Comparison of ENCODE assay signal across 8 cellular contexts in the genomic region with DNA sequence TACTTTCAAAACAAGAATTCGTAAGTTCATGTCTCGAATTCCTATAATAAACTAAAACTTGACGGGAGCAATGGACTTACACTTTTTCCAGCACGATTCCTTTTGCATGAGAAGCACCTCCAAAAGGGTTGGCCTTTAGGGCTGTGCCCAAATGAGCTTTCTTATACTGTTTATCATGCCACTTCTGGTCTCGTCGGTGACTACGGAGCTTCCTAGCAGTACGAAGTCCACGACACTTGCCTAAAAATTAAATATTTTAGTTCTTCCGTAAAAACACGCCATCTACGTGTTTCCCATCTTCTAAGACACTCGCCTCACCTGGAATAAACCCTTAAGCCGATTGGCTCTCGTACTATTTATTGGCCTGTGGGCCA. TPM values are rescaled to one million over a fixed set of nuclear protein-coding genes. Genes with fewer than 3 reads are reported as not detected.
DNase-seq lines count a peak whose midpoint lies in the region; ATAC-seq and TF ChIP-seq lines count a peak whose summit lies in the region.

No MANE protein-coding gene starts in this region.

- H3K4me1 Mint-ChIP-seq in activated CD4-positive, alpha-beta T cell treated with anti-CD3 and anti-CD28 coated beads, Interleukin-2, amount 10 ng/mL, durations not matched to agents 7 days and 5 days = peaks cover 43% of the 10 kb centered on the region
- H3K4me1 Mint-ChIP-seq in activated B cell treated with CpG ODN at 0.5 μM for 24 hours = peaks cover 50% of the 10 kb centered on the region

- H3K36me3 Mint-ChIP-seq in activated CD4-positive, alpha-beta T cell treated with anti-CD3 and anti-CD28 coated beads, Interleukin-2, amount 10 ng/mL, durations not matched to agents 7 days and 5 days (ENCODE audit: low read depth) = peaks cover 46% of the 10 kb centered on the region
- peaks cover 54% of the 10 kb centered on the region for H3K36me3 Mint-ChIP-seq in activated B cell treated with CpG ODN at 0.5 μM for 24 hours (ENCODE audit: low read depth)

- H3K4me3 ChIP-seq in hepatocyte (peak overlapping the region; percentile 38), spleen (peak overlapping the region; percentile 62 to 93 (median 88))

- H3K27me3 ChIP-seq in hepatocyte = no peaks in the 10 kb centered on the region
- no peaks in the 10 kb centered on the region for H3K27me3 ChIP-seq in spleen (replicated peaks in 1 of 7)

- H3K9me3 Mint-ChIP-seq in activated CD4-positive, alpha-beta T cell treated with anti-CD3 and anti-CD28 coated beads, Interleukin-2, amount 10 ng/mL, durations not matched to agents 7 days and 5 days = no peaks in the 10 kb centered on the region
- no peaks in the 10 kb centered on the region for H3K9me3 Mint-ChIP-seq in activated B cell treated with CpG ODN at 0.5 μM for 24 hours

- no peaks in the 10 kb centered on the region for H3K36me3 ChIP-seq in hepatocyte (replicated peaks; ENCODE audit: insufficient read depth, low read depth)
- H3K36me3 ChIP-seq in spleen = peaks cover 0 to 43% (median 29%) of the 10 kb centered on the region in 6 donors

- H3K27ac ChIP-seq in hepatocyte = peak overlapping the region; percentile 87
- H3K27ac ChIP-seq in spleen = peak overlapping the region; percentile 84 to 92 (median 90)

- DNase-seq in activated CD4-positive, alpha-beta T cell treated with anti-CD3 and anti-CD28 coated beads, Interleukin-2, amount 10 ng/mL, durations not matched to agents 7 days and 5 days = peak; percentile 10
- no peak for DNase-seq in activated CD4-positive, alpha-beta T cell treated with anti-CD3 and anti-CD28 coated beads for 1 hour
- DNase-seq in activated B cell treated with CpG ODN at 0.5 μM for 24 hours (no peak), hepatocyte (ENCODE audit: low spot score) (no peak), spleen (no peak), GM10266 (ENCODE audit: extremely low spot score) (no peak)
- no peak for DNase-seq in activated CD4-positive, alpha-beta T cell treated with anti-CD3 and anti-CD28 coated beads, Interleukin-2, amount 50 U/mL, for 4 hours

- H3K27ac Mint-ChIP-seq in activated CD4-positive, alpha-beta T cell treated with anti-CD3 and anti-CD28 coated beads, Interleukin-2, amount 10 ng/mL, durations not matched to agents 7 days and 5 days = peak overlapping the region; percentile 100
- peak overlapping the region; percentile 99 for H3K27ac Mint-ChIP-seq in activated B cell treated with CpG ODN at 0.5 μM for 24 hours

- H3K4me3 Mint-ChIP-seq in activated CD4-positive, alpha-beta T cell treated with anti-CD3 and anti-CD28 coated beads, Interleukin-2, amount 10 ng/mL, durations not matched to agents 7 days and 5 days = peak overlapping the region; percentile 89
- peak overlapping the region; percentile 96 for H3K4me3 Mint-ChIP-seq in activated B cell treated with CpG ODN at 0.5 μM for 24 hours

- intact Hi-C loops in activated B cell treated with CpG ODN at 0.5 μM for 24 hours (cut with micrococcal nuclease) (loop anchor here (5.0 kb wide), 2 partner anchors 735 to 770 kb away; no protein-coding TSS in a partner anchor), spleen (cut with DNase I; ENCODE audit: low total_unique reads) (no loop called here)

- WGBS in hepatocyte (ENCODE audit: low lambda C conversion rate, missing lambda C conversion rate) = 2% methylated on average over 15 of the region's 15 CpGs
- WGBS in spleen, 5 donors = 2% methylated on average over 15 of the region's 15 CpGs

- no peaks in the 10 kb centered on the region for H4K20me1 ChIP-seq in hepatocyte (ENCODE audit: insufficient read depth, poor library complexity, severe bottlenecking)

- POLR2A ChIA-PET in activated CD4-positive, alpha-beta T cell treated with anti-CD3 and anti-CD28 coated beads, Interleukin-2, amount 10 ng/mL, durations not matched to agents 7 days and 5 days (lab: Charles Lee) = interaction anchor here (0.6 kb wide), 1 partner anchor 1373 kb away, joined by 3 read pairs; no protein-coding TSS in a partner anchor
- POLR2A ChIA-PET in activated B cell treated with CpG ODN at 0.5 μM for 24 hours (lab: Charles Lee) = interaction anchor here (1.0 to 2.3 kb wide), 6 partner anchors 9 to 976 kb away, joined by 4 to 22 read pairs (median 10); a partner anchor contains a TSS

- H3K4me2 ChIP-seq in hepatocyte = peak overlapping the region; percentile 83

- H3K9me3 ChIP-seq in hepatocyte (ENCODE audit: low read depth) = no peaks in the 10 kb centered on the region
- no peaks in the 10 kb centered on the region for H3K9me3 ChIP-seq in spleen

- H3K79me2 ChIP-seq in hepatocyte = peaks cover 31% of the 10 kb centered on the region

- H3K9me2 ChIP-seq in hepatocyte (replicated peaks; ENCODE audit: insufficient read depth) = no peaks in the 10 kb centered on the region

- TF ChIP-seq POLR2A in spleen (IDR thresholded peaks at IDR 0.05) = no peak

- H2AFZ ChIP-seq in hepatocyte = peak overlapping the region; percentile 66

- CTCF ChIA-PET in activated CD4-positive, alpha-beta T cell treated with anti-CD3 and anti-CD28 coated beads, Interleukin-2, amount 10 ng/mL, durations not matched to agents 7 days and 5 days (lab: Charles Lee) = interaction anchor here (0.6 kb wide), 1 partner anchor 809 kb away, joined by 3 read pairs; no protein-coding TSS in a partner anchor
- CTCF ChIA-PET in activated B cell treated with CpG ODN at 0.5 μM for 24 hours (lab: Charles Lee) = no interaction called here

- ATAC-seq in activated B cell treated with CpG ODN at 0.5 μM for 24 hours (ENCODE audit: low read depth) (no peak), HG02885 (IDR thresholded peaks at IDR 0.05; ENCODE audit: poor library complexity, unreplicated experiment) (no peak)

- H3K4me1 ChIP-seq in hepatocyte (ENCODE audit: insufficient read depth) (peaks cover 8% of the 10 kb centered on the region), spleen (peaks cover 11 to 67% (median 34%) of the 10 kb centered on the region in 6 donors)

- H3K27me3 Mint-ChIP-seq in activated CD4-positive, alpha-beta T cell treated with anti-CD3 and anti-CD28 coated beads, Interleukin-2, amount 10 ng/mL, durations not matched to agents 7 days and 5 days = no peaks in the 10 kb centered on the region
- H3K27me3 Mint-ChIP-seq in activated B cell treated with CpG ODN at 0.5 μM for 24 hours = no peaks in the 10 kb centered on the region

- TF ChIP-seq CTCF in activated B cell treated with CpG ODN at 0.5 μM for 24 hours (IDR thresholded peaks at IDR 0.05) = no peak
- no peak for TF ChIP-seq CTCF in hepatocyte (IDR thresholded peaks at IDR 0.05; ENCODE audit: poor library complexity)
- no peak for TF ChIP-seq CTCF in spleen (IDR thresholded peaks at IDR 0.05 in 8 of 11, conservative IDR thresholded peaks at IDR 0.05 in 3 of 11)
- TF ChIP-seq CTCF in GM10266 (IDR thresholded peaks at IDR 0.05; ENCODE audit: control insufficient read depth, insufficient read depth, low read depth, missing control alignments) = no peak

RNA-seq across cellular contexts. Expression of a gene that starts 0.6 kb away (rescaled TPM):
- 1,000 to 10,000 TPM; 2,100 to 2,217 TPM for total RNA-seq in activated CD4-positive, alpha-beta T cell treated with anti-CD3 and anti-CD28 coated beads, Interleukin-2, amount 10 ng/mL, durations not matched to agents 7 days and 5 days
- total RNA-seq in activated B cell treated with CpG ODN at 0.5 μM for 24 hours (4,125 and 4,753 TPM in 2 replicates), hepatocyte (3,018 and 3,452 TPM in 2 replicates), spleen (1,000 to 10,000 TPM; 1,734 to 2,967 (median 2,355) TPM)
- polyA plus RNA-seq in hepatocyte (757 and 797 TPM in 2 replicates), spleen (1,000 to 10,000 TPM; 5,262 to 8,847 (median 8,179) TPM)
